In the genomic region with DNA sequence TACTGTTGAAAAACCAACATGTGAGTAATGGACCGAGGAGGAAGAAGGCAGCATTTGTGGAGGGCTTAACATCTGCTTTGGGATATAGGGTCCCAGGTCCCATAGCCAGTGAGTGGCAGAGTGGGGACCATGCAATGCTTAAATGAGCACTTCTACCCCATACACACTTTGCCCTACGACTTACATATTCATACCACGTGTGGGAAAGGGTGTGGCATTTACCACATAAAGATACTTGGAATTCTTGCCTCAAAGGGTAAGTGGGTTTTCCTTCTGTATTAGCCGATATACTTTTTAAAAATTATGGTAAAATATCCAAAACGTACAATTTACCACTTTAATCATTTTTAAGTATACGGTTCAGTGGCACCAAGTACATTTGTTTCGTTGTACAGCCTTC, we compare ENCODE assay signal across 17 cellular contexts.
A peak's percentile ranks its signal among the peaks of the same experiment; 100 is the strongest.
DNase-seq lines count a peak whose midpoint lies in the region; ATAC-seq, FAIRE-seq and TF ChIP-seq lines count a peak whose summit lies in the region.
"Had no signal": no experiment of that assay in that cellular context is flagged by ENCODE, and none has a peak within 500 bp of the region (broad histone marks: within the 10 kb centered on the region; RNA-seq: fewer than 3 reads in every experiment).

No MANE protein-coding gene starts in this region.

- no peaks in the 10 kb centered on the region for H3K27me3 ChIP-seq in astrocyte (ENCODE audit: insufficient read depth, low read length)
- H3K27me3 ChIP-seq in muscle layer of colon (ENCODE audit: control insufficient read depth in 1 of 2, insufficient read depth in 2 of 2, low read length in 2 of 2) = no peaks in the 10 kb centered on the region
- H3K27me3 ChIP-seq in upper lobe of right lung = no peaks in the 10 kb centered on the region
- H3K27me3 ChIP-seq: right lobe of liver had no signal

- FAIRE-seq in astrocyte (lab: Jason Lieb, UNC) = no peak

- H3K27ac ChIP-seq in astrocyte (ENCODE audit: low read depth, low read length) (peak overlapping the region; percentile 81), muscle layer of colon (ENCODE audit: low read depth, low read length) (peak overlapping the region; percentile 7), upper lobe of right lung (peak overlapping the region; percentile 48)
- H3K27ac ChIP-seq: KMS-11, right lobe of liver had no signal

- TF ChIP-seq CTCF in astrocyte (IDR thresholded peaks at IDR 0.05; ENCODE audit: insufficient read depth, low read depth, low read length) (no peak), upper lobe of right lung (IDR thresholded peaks at IDR 0.05) (no peak), GM13977 (IDR thresholded peaks at IDR 0.05; ENCODE audit: extremely low read depth, insufficient read depth, missing control alignments) (no peak)

- H3K79me2 ChIP-seq in astrocyte (ENCODE audit: insufficient read depth, low read length) = no peaks in the 10 kb centered on the region

- H3K27ac Mint-ChIP-seq in activated naive CD4-positive, alpha-beta T cell treated with anti-CD3 and anti-CD28 coated beads, Interleukin-2, amount 50 U/mL, for 24 hours = peak overlapping the region; percentile 93
- H3K27ac Mint-ChIP-seq in astrocyte (ENCODE audit: unreplicated experiment) = peak overlapping the region; percentile 84
- H3K27ac Mint-ChIP-seq: type B pancreatic cell had no signal

- ATAC-seq in upper lobe of right lung (no peak), GM19397 (IDR thresholded peaks at IDR 0.05; ENCODE audit: unreplicated experiment) (no peak)

- H3K36me3 ChIP-seq in astrocyte (ENCODE audit: insufficient read depth, low read length) = no peaks in the 10 kb centered on the region
- no peaks in the 10 kb centered on the region for H3K36me3 ChIP-seq in muscle layer of colon (ENCODE audit: insufficient read depth, low read length)
- H3K36me3 ChIP-seq in upper lobe of right lung = no peaks in the 10 kb centered on the region
- H3K36me3 ChIP-seq: right lobe of liver had no signal

- no peak for DNase-seq in activated naive CD4-positive, alpha-beta T cell treated with Interleukin-2 at 50 U/mL for 16 hours
- peak; percentile 55 for DNase-seq in astrocyte (ENCODE audit: low read depth)
- DNase-seq in upper lobe of right lung = no peak
- DNase-seq in NCI-H1105 treated with DMSO at 0.1 percent for 48 hours (lab: John Stamatoyannopoulos, UW) = no peak
- no peak for DNase-seq in GM13977 (ENCODE audit: low spot score)
- DNase-seq: activated CD4-positive, alpha-beta T cell treated with anti-CD3 and anti-CD28 coated beads for 1 hour; activated T-cell treated with anti-CD3 and anti-CD28 coated beads, Interleukin-2, amount 50 U/mL, for 48 hours; central memory CD4-positive, alpha-beta T cell; NCI-H1694; NCI-H774; right lobe of liver; SHP77 treated with DMSO at 0.1 percent for 48 hours had no signal

- no peak overlapping the region for H2AFZ ChIP-seq in astrocyte (ENCODE audit: low read depth, low read length)

- peak overlapping the region; percentile 12 for H3K4me3 ChIP-seq in astrocyte (ENCODE audit: insufficient read depth, low read depth, low read length)
- H3K4me3 ChIP-seq in muscle layer of colon (ENCODE audit: low read depth in 1 of 2, low read length in 2 of 2) = no peak overlapping the region
- no peak overlapping the region for H3K4me3 ChIP-seq in upper lobe of right lung
- H3K4me3 ChIP-seq: right lobe of liver had no signal

- peaks cover 10% of the 10 kb centered on the region for H3K36me3 Mint-ChIP-seq in activated naive CD4-positive, alpha-beta T cell treated with anti-CD3 and anti-CD28 coated beads, Interleukin-2, amount 50 U/mL, for 24 hours
- H3K36me3 Mint-ChIP-seq in astrocyte (ENCODE audit: low read depth, unreplicated experiment) = no peaks in the 10 kb centered on the region
- H3K36me3 Mint-ChIP-seq: type B pancreatic cell had no signal

- H3K4me3 Mint-ChIP-seq in activated naive CD4-positive, alpha-beta T cell treated with anti-CD3 and anti-CD28 coated beads, Interleukin-2, amount 50 U/mL, for 24 hours = no peak overlapping the region
- no peak overlapping the region for H3K4me3 Mint-ChIP-seq in astrocyte (ENCODE audit: unreplicated experiment)
- H3K4me3 Mint-ChIP-seq: type B pancreatic cell had no signal

- intact Hi-C loops in upper lobe of right lung (cut with DNase I) = loop anchor here (10.0 kb wide), 1 partner anchor 123 kb away; no protein-coding TSS in a partner anchor

- H3K9ac ChIP-seq in astrocyte (ENCODE audit: low read length) (peak overlapping the region; percentile 76), muscle layer of colon (ENCODE audit: low read length) (no peak overlapping the region)
- H3K9ac ChIP-seq: KMS-11 had no signal

- no peaks in the 10 kb centered on the region for H3K9me3 ChIP-seq in astrocyte (ENCODE audit: insufficient read depth, low read depth, low read length)
- no peaks in the 10 kb centered on the region for H3K9me3 ChIP-seq in muscle layer of colon (ENCODE audit: low read length)
- no peaks in the 10 kb centered on the region for H3K9me3 ChIP-seq in upper lobe of right lung
- H3K9me3 ChIP-seq: right lobe of liver had no signal

- H3K9me3 Mint-ChIP-seq in activated naive CD4-positive, alpha-beta T cell treated with anti-CD3 and anti-CD28 coated beads, Interleukin-2, amount 50 U/mL, for 24 hours = no peaks in the 10 kb centered on the region
- H3K9me3 Mint-ChIP-seq in astrocyte (ENCODE audit: unreplicated experiment) = peaks cover 4% of the 10 kb centered on the region

- peak overlapping the region; percentile 51 for H3K4me2 ChIP-seq in astrocyte (ENCODE audit: low read length)
- H3K4me2 ChIP-seq: KMS-11 had no signal

- H3K27me3 Mint-ChIP-seq in activated naive CD4-positive, alpha-beta T cell treated with anti-CD3 and anti-CD28 coated beads, Interleukin-2, amount 50 U/mL, for 24 hours = no peaks in the 10 kb centered on the region
- no peaks in the 10 kb centered on the region for H3K27me3 Mint-ChIP-seq in astrocyte (ENCODE audit: low read depth, unreplicated experiment)
- H3K27me3 Mint-ChIP-seq: type B pancreatic cell had no signal

- in situ Hi-C loops in GM13977 (cut with MboI; ENCODE audit: low pct_unique_long_range_greater_than_20kb, low sequenced_read_pairs, unreplicated experiment) = no loop called here

- H3K4me1 ChIP-seq in astrocyte (ENCODE audit: insufficient read depth, low read length) (peaks cover 22% of the 10 kb centered on the region), muscle layer of colon (ENCODE audit: insufficient read depth, low read length) (peaks cover 23% of the 10 kb centered on the region), upper lobe of right lung (peaks cover 8% of the 10 kb centered on the region)

- H4K20me1 ChIP-seq in astrocyte (ENCODE audit: insufficient read depth, low read length) = no peaks in the 10 kb centered on the region

- H3K4me1 Mint-ChIP-seq in activated naive CD4-positive, alpha-beta T cell treated with anti-CD3 and anti-CD28 coated beads, Interleukin-2, amount 50 U/mL, for 24 hours = peaks cover 95% of the 10 kb centered on the region
- peaks cover 26% of the 10 kb centered on the region for H3K4me1 Mint-ChIP-seq in astrocyte (ENCODE audit: low read depth, unreplicated experiment)

Comparison
In these comparisons a context has a peak if more than half of its experiments do, and no peak if none do; other contexts are left out.
1. H3K27ac ChIP-seq: peak in every context shown above with its lines; median percentile 81 in astrocyte; 48 in upper lobe of right lung; 7 in muscle layer of colon.